ENCODE assay signal across 8 cellular contexts in the genomic region with DNA sequence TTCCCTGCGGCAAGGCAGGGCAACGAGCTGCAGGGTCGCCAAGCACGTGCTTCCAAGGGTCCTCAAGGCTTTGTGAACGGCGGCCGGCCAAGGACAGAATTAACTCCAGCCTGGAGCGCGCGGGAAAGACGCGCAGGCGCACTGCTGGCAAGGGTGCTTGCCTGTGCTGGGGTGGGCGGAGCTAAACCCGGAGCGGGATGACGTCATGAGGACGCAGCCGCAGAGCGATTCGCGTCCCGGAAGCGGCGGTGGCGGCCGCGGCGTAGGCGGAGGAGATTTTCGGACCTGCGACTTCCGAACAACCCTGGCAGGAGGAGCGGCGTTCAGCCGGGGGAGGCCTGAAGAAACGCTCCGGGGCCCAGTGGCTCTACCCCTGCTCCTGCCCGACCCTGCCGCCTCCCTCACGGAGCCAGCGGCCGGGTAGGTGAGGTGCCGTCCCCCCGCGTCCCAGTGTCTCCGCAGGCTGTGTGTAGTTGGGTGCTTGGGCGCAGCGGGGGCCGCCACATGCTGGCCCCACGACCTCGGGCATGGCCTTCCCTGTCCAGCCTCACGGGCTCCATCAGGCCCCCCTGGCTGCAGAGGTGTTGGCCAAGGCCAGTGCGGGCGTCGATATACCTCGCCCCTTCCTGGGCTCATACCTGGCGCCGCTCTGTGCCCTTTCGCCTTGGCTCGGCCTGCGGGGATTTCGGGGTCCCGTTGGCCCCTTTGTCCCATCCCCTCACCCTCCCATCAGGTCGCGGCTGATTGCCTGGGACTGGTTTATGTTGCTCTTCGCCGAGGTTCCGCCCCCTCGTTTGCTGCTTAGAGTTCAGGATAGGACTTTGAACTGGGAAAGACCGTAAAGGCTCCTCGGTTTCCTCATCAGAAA. TPM values are rescaled to one million over a fixed set of nuclear protein-coding genes. Genes with fewer than 3 reads are reported as not detected.
DNase-seq lines count a peak whose midpoint lies in the region; ATAC-seq and TF ChIP-seq lines count a peak whose summit lies in the region.

Gene ZFYVE27, plus strand, starts transcription at position 227 of the 868 bp plus-strand sequence. CDS start 1,350 bp downstream, outside the sequence.

- H3K4me3 ChIP-seq in duodenal mucosa (ENCODE audit: low read depth in 1 of 2, low read length in 2 of 2) (peak within 1 kb of the TSS; percentile 97 to 98), lower leg skin (ENCODE audit: low read depth, poor library complexity, severe bottlenecking) (peak within 1 kb of the TSS; percentile 91)

- H3K27me3 Mint-ChIP-seq in CD4-positive, alpha-beta T cell = no peaks in the 10 kb centered on the region
- no peaks in the 10 kb centered on the region for H3K27me3 Mint-ChIP-seq in activated CD8-positive, alpha-beta T cell treated with anti-CD3 and anti-CD28 coated beads for 36 hours

- peaks cover 14 to 30% of the 10 kb centered on the region in 2 donors for H3K36me3 ChIP-seq in duodenal mucosa (ENCODE audit: control insufficient read depth in 1 of 2, insufficient read depth in 2 of 2, low read length in 2 of 2)

- H3K4me1 ChIP-seq in duodenal mucosa (ENCODE audit: control insufficient read depth in 1 of 2, insufficient read depth in 2 of 2, low read length in 2 of 2) = peaks cover 11 to 20% of the 10 kb centered on the region in 2 donors

- no peaks in the 10 kb centered on the region for H3K27me3 ChIP-seq in CD4-positive, alpha-beta T cell (ENCODE audit: control insufficient read depth, insufficient read depth, low read length)
- no peaks in the 10 kb centered on the region for H3K27me3 ChIP-seq in duodenal mucosa (ENCODE audit: control insufficient read depth in 1 of 2, insufficient read depth in 2 of 2, low read length in 2 of 2)

- H3K9me3 Mint-ChIP-seq in CD4-positive, alpha-beta T cell = no peaks in the 10 kb centered on the region
- peaks cover 3% of the 10 kb centered on the region for H3K9me3 Mint-ChIP-seq in activated CD8-positive, alpha-beta T cell treated with anti-CD3 and anti-CD28 coated beads for 36 hours

- peaks cover 50% of the 10 kb centered on the region for H3K36me3 Mint-ChIP-seq in CD4-positive, alpha-beta T cell (ENCODE audit: low read depth)
- peaks cover 34% of the 10 kb centered on the region for H3K36me3 Mint-ChIP-seq in activated CD8-positive, alpha-beta T cell treated with anti-CD3 and anti-CD28 coated beads for 36 hours (ENCODE audit: low read depth)

- TF ChIP-seq POLR2A in lower leg skin (IDR thresholded peaks at IDR 0.05) = peak in 1 of 2 donors; percentile 92

- CTCF ChIA-PET in CD4-positive, alpha-beta T cell (lab: Charles Lee) = interaction anchor here (2.0 to 3.5 kb wide), 4 partner anchors 23 to 61 kb away, joined by 5 to 18 read pairs (median 14); partner anchors contain the start of genes AVPI1 and MARVELD1
- CTCF ChIA-PET in activated CD8-positive, alpha-beta T cell treated with anti-CD3 and anti-CD28 coated beads for 36 hours (lab: Charles Lee) = interaction anchor here (0.8 to 15.2 kb wide), 11 partner anchors 10 to 291 kb away, joined by 3 to 537 read pairs (median 4); partner anchors contain the start of genes AVPI1, MARVELD1 and SFRP5

- intact Hi-C loops in CD4-positive, alpha-beta T cell (cut with DNase I, micrococcal nuclease) = loop anchor here in 1 of 2 experiments (2.0 to 5.0 kb wide), 4 partner anchors 115 to 398 kb away; partner anchors contain the start of genes MMS19, R3HCC1L, RRP12 and UBTD1
- intact Hi-C loops in activated CD8-positive, alpha-beta T cell treated with anti-CD3 and anti-CD28 coated beads for 36 hours (cut with micrococcal nuclease) = no loop called here
- intact Hi-C loops in lower leg skin (cut with DNase I; ENCODE audit: low total_unique reads) = no loop called here

- no peak for TF ChIP-seq CTCF in CD4-positive, alpha-beta T cell (IDR thresholded peaks at IDR 0.05)
- TF ChIP-seq CTCF in activated CD8-positive, alpha-beta T cell treated with anti-CD3 and anti-CD28 coated beads for 36 hours (IDR thresholded peaks at IDR 0.05) = no peak
- no peak for TF ChIP-seq CTCF in lower leg skin (IDR thresholded peaks at IDR 0.05)

- peak; percentile 90 for ATAC-seq in CD4-positive, alpha-beta T cell (ENCODE audit: poor library complexity)
- peak; percentile 82 for ATAC-seq in GM19438 (IDR thresholded peaks at IDR 0.05; ENCODE audit: low read depth, unreplicated experiment)
- peak; percentile 74 for ATAC-seq in HG03571 (IDR thresholded peaks at IDR 0.05; ENCODE audit: unreplicated experiment)
- ATAC-seq in activated CD8-positive, alpha-beta T cell treated with anti-CD3 and anti-CD28 coated beads for 36 hours = peak; percentile 95

- H3K9ac ChIP-seq in duodenal mucosa (ENCODE audit: low read depth in 1 of 2, low read length in 2 of 2) = peak within 1 kb of the TSS; percentile 97 to 98

- H3K9me3 ChIP-seq in CD4-positive, alpha-beta T cell (ENCODE audit: control insufficient read depth, low read length) = no peaks in the 10 kb centered on the region
- no peaks in the 10 kb centered on the region for H3K9me3 ChIP-seq in duodenal mucosa (ENCODE audit: control insufficient read depth in 1 of 2, low read length in 2 of 2)

- peak within 1 kb of the TSS; percentile 92 for H3K27ac ChIP-seq in CD4-positive, alpha-beta T cell (ENCODE audit: low read depth, low read length)
- H3K27ac ChIP-seq in duodenal mucosa (ENCODE audit: low read depth, low read length) = peak within 1 kb of the TSS; percentile 97

- POLR2A ChIA-PET in CD4-positive, alpha-beta T cell (lab: Charles Lee) = interaction anchor here (0.5 to 2.3 kb wide), 19 partner anchors 10 to 397 kb away, joined by 3 to 65 read pairs (median 4); partner anchors contain the start of genes AVPI1, GOLGA7B, MARVELD1 and PI4K2A
- POLR2A ChIA-PET in activated CD8-positive, alpha-beta T cell treated with anti-CD3 and anti-CD28 coated beads for 36 hours (lab: Charles Lee) = interaction anchor here (0.6 to 1.5 kb wide), 12 partner anchors 10 to 110 kb away, joined by 3 to 7 read pairs (median 4); partner anchors contain the start of gene SFRP5

- peak within 1 kb of the TSS; percentile 92 for H3K27ac Mint-ChIP-seq in CD4-positive, alpha-beta T cell
- peak within 1 kb of the TSS; percentile 93 for H3K27ac Mint-ChIP-seq in activated CD8-positive, alpha-beta T cell treated with anti-CD3 and anti-CD28 coated beads for 36 hours

- H3K4me1 Mint-ChIP-seq in CD4-positive, alpha-beta T cell (ENCODE audit: low read depth) = peaks cover 57% of the 10 kb centered on the region
- H3K4me1 Mint-ChIP-seq in activated CD8-positive, alpha-beta T cell treated with anti-CD3 and anti-CD28 coated beads for 36 hours (ENCODE audit: low read depth) = peaks cover 47% of the 10 kb centered on the region

- 0 to 1% methylated on average over 41 to 59 of the region's 72 CpGs for WGBS in lower leg skin, 2 donors

- peak within 1 kb of the TSS; percentile 97 for H3K4me3 Mint-ChIP-seq in CD4-positive, alpha-beta T cell
- peak within 1 kb of the TSS; percentile 85 for H3K4me3 Mint-ChIP-seq in activated CD8-positive, alpha-beta T cell treated with anti-CD3 and anti-CD28 coated beads for 36 hours

- peak; percentile 91 to 96 (median 93) for DNase-seq in CD4-positive, alpha-beta T cell
- peak; percentile 64 for DNase-seq in NCI-H82 treated with DMSO at 0.1 percent for 48 hours (lab: John Stamatoyannopoulos, UW; ENCODE audit: unreplicated experiment)
- DNase-seq in activated CD8-positive, alpha-beta T cell treated with anti-CD3 and anti-CD28 coated beads for 36 hours = peak; percentile 98
- peak; percentile 93 to 99 for DNase-seq in lower leg skin (ENCODE audit: low spot score in 2 of 2)
- DNase-seq in stimulated activated CD4-positive, alpha-beta T cell treated with anti-CD3 and anti-CD28 coated beads, Interleukin-4, amount 100 ng/mL, for 4 hours = peak; percentile 93 to 97

RNA-seq across cellular contexts. Expression of gene ZFYVE27, which starts in this region (rescaled TPM):
- total RNA-seq in CD4-positive, alpha-beta T cell = 10 to 100 TPM; 58.4 to 60.6 TPM
- 10 to 100 TPM; 18.1 to 20.1 TPM for total RNA-seq in activated CD8-positive, alpha-beta T cell treated with anti-CD3 and anti-CD28 coated beads for 36 hours
- 10 to 100 TPM; 18.7 to 35.0 (median 21.4) TPM for total RNA-seq in lower leg skin

Comparison
In these comparisons a context has a peak if more than half of its experiments do, and no peak if none do; other contexts are left out.
1. Peak in every context shown above with its lines: DNase-seq, ATAC-seq, H3K4me3 ChIP-seq and H3K27ac ChIP-seq.